In the genomic region with DNA sequence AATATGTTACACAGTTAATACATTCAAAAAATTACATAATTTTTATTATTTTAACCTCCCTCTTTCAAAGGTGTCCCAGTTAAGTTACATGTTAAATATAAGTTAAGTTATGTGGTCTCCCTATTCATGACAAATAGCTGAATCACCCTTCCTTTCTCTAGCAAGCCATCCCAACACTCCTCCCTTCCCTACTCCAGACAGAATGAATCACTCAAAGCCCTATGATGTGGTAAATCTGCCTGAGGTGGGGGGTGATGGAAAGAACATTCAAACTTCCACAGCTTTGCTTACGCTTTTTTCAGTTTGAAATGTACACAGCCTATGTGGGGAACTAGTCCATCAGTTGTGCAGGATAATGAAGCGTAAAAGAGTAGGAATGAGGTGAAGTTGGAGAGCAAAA, we compare ENCODE assay signal across 11 cellular contexts.
DNase-seq lines count a peak whose midpoint lies in the region; ATAC-seq and TF ChIP-seq lines count a peak whose summit lies in the region.
"Had no signal": no experiment of that assay in that cellular context is flagged by ENCODE, and none has a peak within 500 bp of the region (broad histone marks: within the 10 kb centered on the region; RNA-seq: fewer than 3 reads in every experiment).

No MANE protein-coding gene starts in this region.

- POLR2A ChIA-PET in BJ (lab: Charles Lee) (no interaction called here), OCI-LY7 (lab: Charles Lee) (interaction anchor here (1.3 kb wide), 1 partner anchor 13 kb away, joined by 4 read pairs; no protein-coding TSS in a partner anchor)

- H2AFZ ChIP-seq in OCI-LY7 (ENCODE audit: low read length) = no peak overlapping the region

- intact Hi-C loops in OCI-LY7 (cut with micrococcal nuclease; ENCODE audit: unreplicated experiment) = no loop called here

- H3K4me1 ChIP-seq in OCI-LY7 (ENCODE audit: insufficient read depth, low read length, poor library complexity, severe bottlenecking) = no peaks in the 10 kb centered on the region

- no peaks in the 10 kb centered on the region for H3K9me3 ChIP-seq in OCI-LY7 (ENCODE audit: low read length)

- no peaks in the 10 kb centered on the region for H3K79me2 ChIP-seq in OCI-LY7 (ENCODE audit: insufficient read depth, low read depth, low read length)

- no peak overlapping the region for H3K4me3 ChIP-seq in BJ (ENCODE audit: low read depth, low read length)
- no peak overlapping the region for H3K4me3 ChIP-seq in astrocyte of the spinal cord (ENCODE audit: low read depth, low read length)
- no peak overlapping the region for H3K4me3 ChIP-seq in kidney epithelial cell (ENCODE audit: low read depth, low read length)
- H3K4me3 ChIP-seq in OCI-LY7 (ENCODE audit: low read depth, low read length, poor library complexity, severe bottlenecking) = no peak overlapping the region

- ATAC-seq in GM19397 (IDR thresholded peaks at IDR 0.05; ENCODE audit: unreplicated experiment) = no peak

- no peaks in the 10 kb centered on the region for H3K9me2 ChIP-seq in OCI-LY7 (ENCODE audit: insufficient read depth, low read length)

- H3K36me3 ChIP-seq in BJ (ENCODE audit: control insufficient read depth, insufficient read depth, low read length) = no peaks in the 10 kb centered on the region
- no peaks in the 10 kb centered on the region for H3K36me3 ChIP-seq in kidney epithelial cell (ENCODE audit: control insufficient read depth, insufficient read depth, low read length)
- no peaks in the 10 kb centered on the region for H3K36me3 ChIP-seq in OCI-LY7 (ENCODE audit: insufficient read depth, low read length)

- BruUV-seq in OCI-LY7 (replicated peaks; lab: Mats Ljungman, UMichigan) = no TSS peak

- TF ChIP-seq CTCF in BJ (IDR thresholded peaks at IDR 0.05; ENCODE audit: insufficient read depth, low read depth, low read length) (no peak), astrocyte of the spinal cord (IDR thresholded peaks at IDR 0.05; ENCODE audit: low read depth, low read length) (no peak), kidney epithelial cell (IDR thresholded peaks at IDR 0.05; ENCODE audit: insufficient read depth, low read length, poor library complexity, severe bottlenecking) (no peak), OCI-LY7 (conservative IDR thresholded peaks at IDR 0.05; ENCODE audit: low read length) (no peak)

- H3K27ac ChIP-seq in OCI-LY7 (ENCODE audit: low read depth, low read length, poor library complexity, severe bottlenecking) = no peak overlapping the region

- in situ Hi-C loops in astrocyte of the spinal cord (cut with HindIII; ENCODE audit: low sequenced_read_pairs) = no loop called here

- H4K20me1 ChIP-seq in OCI-LY7 (ENCODE audit: insufficient read depth, low read length) = no peaks in the 10 kb centered on the region

- CTCF ChIA-PET in BJ (lab: Yijun Ruan, JAX) (interaction anchor here (0.6 to 1.9 kb wide), 4 partner anchors 76 to 310 kb away, joined by 3 to 5 read pairs (median 4); no protein-coding TSS in a partner anchor), OCI-LY7 (lab: Charles Lee; ENCODE audit: unreplicated experiment) (no interaction called here)

- DNase-seq in BJ (ENCODE audit: low read depth) (peak; percentile 73), LoVo (ENCODE audit: low spot score) (peak; percentile 53), astrocyte of the spinal cord (ENCODE audit: low read depth, low spot score) (peak; percentile 97), kidney epithelial cell (ENCODE audit: low read depth) (peak; percentile 94), UCSD-AML1 (lab: John Stamatoyannopoulos, UW; ENCODE audit: unreplicated experiment) (no peak), OCI-LY7 (ENCODE audit: low spot score) (no peak)
- no peak for DNase-seq in stimulated activated CD4-positive, alpha-beta T cell treated with anti-CD3 and anti-CD28 coated beads, Interleukin-4, amount 100 ng/mL, for 1 hour
- DNase-seq: activated CD4-positive, alpha-beta T cell treated with anti-CD3 and anti-CD28 coated beads, Interleukin-2, amount 10 ng/mL, durations not matched to agents 24 days and 14 days; aorta; DMS 273 treated with DMSO at 0.1 percent for 48 hours had no signal

- no peak overlapping the region for H3K4me2 ChIP-seq in OCI-LY7 (ENCODE audit: low read length)

- H3K27me3 ChIP-seq in BJ (ENCODE audit: control insufficient read depth, insufficient read depth, low read length) = no peaks in the 10 kb centered on the region
- H3K27me3 ChIP-seq in kidney epithelial cell (ENCODE audit: control insufficient read depth, insufficient read depth, low read length) = no peaks in the 10 kb centered on the region

Comparison
In these comparisons a context has a peak if more than half of its experiments do, and no peak if none do; other contexts are left out.
1. DNase-seq: peak in BJ (single experiment), LoVo (single experiment), astrocyte of the spinal cord (single experiment) and kidney epithelial cell (single experiment); none in UCSD-AML1 (single experiment), OCI-LY7 (single experiment) and stimulated activated CD4-positive, alpha-beta T cell treated with anti-CD3 and anti-CD28 coated beads, Interleukin-4, amount 100 ng/mL, for 1 hour (single experiment).